Comparison of ENCODE assay signal across 26 cellular contexts in the genomic region with DNA sequence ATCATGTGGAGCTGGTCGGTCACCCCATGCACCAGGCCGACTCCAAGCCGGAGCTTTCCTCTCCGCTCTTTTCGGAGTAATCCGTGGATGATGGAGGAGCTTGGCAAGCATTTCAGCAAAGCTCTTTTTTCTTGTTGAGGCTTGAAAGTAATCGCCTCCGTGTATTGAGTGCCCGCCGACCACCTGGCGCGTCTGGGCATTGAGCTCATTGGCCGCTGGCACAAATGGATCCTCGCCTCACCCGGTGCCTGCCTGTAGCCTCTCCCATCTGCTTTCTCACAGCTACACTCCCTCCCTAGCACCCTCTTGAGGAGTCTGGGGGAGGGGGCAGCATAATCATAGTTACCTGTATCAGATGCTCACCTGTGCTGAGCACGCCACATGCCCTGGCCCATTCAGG.
DNase-seq lines count a peak whose midpoint lies in the region; ATAC-seq, FAIRE-seq and TF ChIP-seq lines count a peak whose summit lies in the region.
"Had no signal": no experiment of that assay in that cellular context is flagged by ENCODE, and none has a peak within 500 bp of the region (broad histone marks: within the 10 kb centered on the region; RNA-seq: fewer than 3 reads in every experiment).

No MANE protein-coding gene starts in this region.

- POLR2A ChIA-PET in H1 (lab: Charles Lee; ENCODE audit: partially characterized antibody), result interaction anchor here (0.6 to 1.5 kb wide), 5 partner anchors 9 to 38 kb away, joined by 3 to 6 read pairs (median 3); no protein-coding TSS in a partner anchor

- no peak overlapping the region for H3K4me2 ChIP-seq in H1 (ENCODE audit: insufficient read depth in 1 of 2, low read depth in 2 of 2, low read length in 2 of 2)

- H3K9me3 ChIP-seq in H1 (ENCODE audit: insufficient read depth in 2 of 2, low read depth in 1 of 2, low read length in 1 of 2), result no peaks in the 10 kb centered on the region
- H3K9me3 ChIP-seq: body of pancreas, colonic mucosa, heart right ventricle, mucosa of descending colon, sigmoid colon, SJSA1, testis had no signal

- H3K9ac ChIP-seq in H1 (replicated peaks in 1 of 4; ENCODE audit: extremely low read depth in 1 of 4, low read depth in 3 of 4, low read length in 3 of 4), result no peak overlapping the region

- 0 out of 2 replicates have a peak overlapping the region, but pooled peaks have one; percentile 35 for H2BK5ac ChIP-seq in H1 (ENCODE audit: low read depth, low read length)

- no peak overlapping the region for H2AK5ac ChIP-seq in H1 (ENCODE audit: low read depth, low read length)

- TF ChIP-seq EP300 in H1 (IDR thresholded peaks at IDR 0.05; ENCODE audit: borderline replicate concordance in 1 of 2, low read depth in 2 of 2, low read length in 2 of 2), result no peak

- no peak for FAIRE-seq in H1 (lab: Jason Lieb, UNC)
- FAIRE-seq: GM19239, H54, HTR-8/SVneo had no signal

- no peak overlapping the region for H3K23ac ChIP-seq in H1 (ENCODE audit: insufficient read length)

- no peaks in the 10 kb centered on the region for H3K23me2 ChIP-seq in H1 (ENCODE audit: low read depth, low read length)

- no peak overlapping the region for H3K4ac ChIP-seq in H1 (replicated peaks; ENCODE audit: insufficient read length, low read depth, low read length)

- H3K4me3 ChIP-seq in H1 (ENCODE audit: extremely low read depth in 1 of 4, insufficient read depth in 2 of 4, low read depth in 3 of 4, low read length in 4 of 4), result no peak overlapping the region
- H3K4me3 ChIP-seq: body of pancreas, colonic mucosa, heart right ventricle, mucosa of descending colon, sigmoid colon, SJSA1, testis had no signal

- ATAC-seq in HG02840 (IDR thresholded peaks at IDR 0.05; ENCODE audit: low FRiP score, unreplicated experiment) (no peak), GM19397 (IDR thresholded peaks at IDR 0.05; ENCODE audit: unreplicated experiment) (no peak)
- ATAC-seq: body of pancreas; heart right ventricle; mucosa of descending colon; stimulated activated memory B cell treated with anti-CD40 and anti-IgM and Interleukin-4, amounts not matched to agents 10 μg/mL and 1 μg/mL and 100 μg/mL, for 72 hours had no signal

- H3K27me3 ChIP-seq in H1 (replicated peaks in 1 of 4; ENCODE audit: control insufficient read depth in 3 of 4, extremely low read depth in 1 of 4, insufficient read depth in 3 of 4, low read length in 3 of 4), result no peaks in the 10 kb centered on the region
- H3K27me3 ChIP-seq: body of pancreas, colonic mucosa, heart right ventricle, sigmoid colon, SJSA1, testis had no signal

- WGBS in H1 (ENCODE audit: extremely low coverage in 1 of 2, insufficient coverage in 1 of 2, insufficient read length in 1 of 2, insufficient replicate concordance in 2 of 2, low coverage in 1 of 2, low lambda C conversion rate in 2 of 2, missing lambda C conversion rate in 1 of 2), 2 experiments, result 94% methylated on average over 16 of the region's 16 CpGs; no CpG with 5 or more reads in 1 of the 2 experiments

- peak; percentile 29 for DNase-seq in DMS 273 treated with DMSO at 0.1 percent for 48 hours (lab: John Stamatoyannopoulos, UW)
- DNase-seq in NCI-H128 (lab: John Stamatoyannopoulos, UW; ENCODE audit: unreplicated experiment), result peak; percentile 65
- peak; percentile 21 for DNase-seq in NCI-H510A treated with DMSO at 0.1 percent for 48 hours (lab: John Stamatoyannopoulos, UW)
- DNase-seq in H1 (ENCODE audit: low read depth in 1 of 2, low spot score in 2 of 2), result no peak
- no peak for DNase-seq in Kasumi-1 (lab: John Stamatoyannopoulos, UW)
- no peak for DNase-seq in NCI-H226
- DNase-seq: activated CD4-positive, alpha-beta T cell treated with anti-CD3 and anti-CD28 coated beads, Interleukin-2, amount 50 U/mL, for 48 hours; activated effector memory CD4-positive, alpha-beta T cell treated with Interleukin-2 at 50 U/mL for 16 hours; body of pancreas; colonic mucosa; DMS53; heart right ventricle; immature natural killer cell; mucosa of descending colon; NCI-H187 treated with DMSO at 0.1 percent for 48 hours; NCI-H774; sigmoid colon; testis; WERI-Rb-1 had no signal

- peaks cover 0 to 44% of the 10 kb centered on the region in 2 experiments; a peak in 3 of 4 replicates for H3K79me2 ChIP-seq in H1 (ENCODE audit: control insufficient read depth in 1 of 2, insufficient read depth in 2 of 2, low read length in 2 of 2)

- no peak overlapping the region for H2BK20ac ChIP-seq in H1 (ENCODE audit: low read length)

- peaks cover 9% of the 10 kb centered on the region; the same call in 1 of the 2 replicates for H3K79me1 ChIP-seq in H1 (ENCODE audit: low read depth, low read length)

- no peak overlapping the region for H3K27ac ChIP-seq in H1 (ENCODE audit: low read depth, low read length)
- H3K27ac ChIP-seq: body of pancreas, colonic mucosa, heart right ventricle, sigmoid colon, SJSA1, testis, WERI-Rb-1 had no signal

- CTCF ChIA-PET in H1 (lab: Charles Lee; ENCODE audit: partially characterized antibody), result interaction anchor here (0.7 to 1.4 kb wide), 12 partner anchors 10 to 228 kb away, joined by 3 to 5 read pairs (median 3); no protein-coding TSS in a partner anchor

- peak overlapping the region; percentile 72; the same call in 1 of the 2 replicates for H2BK15ac ChIP-seq in H1 (ENCODE audit: low read length)

- peak overlapping the region; percentile 27; the same call in 1 of the 2 replicates for H2BK12ac ChIP-seq in H1 (ENCODE audit: low read depth, low read length)

- TF ChIP-seq RAD21 in H1 (IDR thresholded peaks at IDR 0.05 in 1 of 2, conservative IDR thresholded peaks at IDR 0.05 in 1 of 2; ENCODE audit: low read depth in 2 of 2, low read length in 2 of 2), result no peak

- peaks cover 5 to 19% of the 10 kb centered on the region in 2 experiments for H4K20me1 ChIP-seq in H1 (replicated peaks in 1 of 2; ENCODE audit: control insufficient read depth in 1 of 2, insufficient read depth in 2 of 2, low read length in 2 of 2)

- no peak overlapping the region for H4K5ac ChIP-seq in H1 (ENCODE audit: insufficient read length, low read depth, low read length)

- H3K36me3 ChIP-seq in H1 (ENCODE audit: control insufficient read depth in 2 of 4, insufficient read depth in 4 of 4, low read length in 3 of 4), result no peaks in the 10 kb centered on the region
- H3K36me3 ChIP-seq: colonic mucosa, sigmoid colon, SJSA1, WERI-Rb-1 had no signal

- no peak overlapping the region for H3K56ac ChIP-seq in H1 (replicated peaks; ENCODE audit: insufficient read length, low read depth, low read length)

- no peak overlapping the region for H3K14ac ChIP-seq in H1 (ENCODE audit: insufficient read length)

- TF ChIP-seq CTCF in H1 (IDR thresholded peaks at IDR 0.05; ENCODE audit: control extremely low read depth in 1 of 3, insufficient read depth in 1 of 3, low read depth in 1 of 3, low read length in 3 of 3), result no peak

- H3K4me1 ChIP-seq in H1 (replicated peaks in 1 of 4; ENCODE audit: control insufficient read depth in 3 of 4, insufficient read depth in 4 of 4, low read length in 3 of 4), result peaks cover 0 to 2% (median 0%) of the 10 kb centered on the region in 4 experiments; a peak in 2 of 7 replicates
- H3K4me1 ChIP-seq: colonic mucosa, testis had no signal

- no peak overlapping the region for H4K91ac ChIP-seq in H1 (replicated peaks; ENCODE audit: insufficient read length, low read length)

- no peak overlapping the region for H2BK120ac ChIP-seq in H1 (replicated peaks; ENCODE audit: low read depth, low read length)

- no peak overlapping the region for H2AFZ ChIP-seq in H1 (ENCODE audit: low read length)

- TF ChIP-seq POLR2A in H1 (IDR thresholded peaks at IDR 0.05; ENCODE audit: control extremely low read depth in 1 of 2, low read depth in 2 of 2, low read length in 2 of 2), result no peak

- H3K18ac ChIP-seq in H1 (ENCODE audit: extremely low read depth, low read length), result no peak overlapping the region; the same call in 1 of the 2 replicates

- no peak overlapping the region for H4K8ac ChIP-seq in H1 (ENCODE audit: extremely low read depth, insufficient read depth, low read length)

TF ChIP-seq in H1, 55 proteins besides CTCF, POLR2A, EP300 and RAD21 (continues in another document):
- no peak for TF ChIP-seq RNF2 (IDR thresholded peaks at IDR 0.05; ENCODE audit: borderline replicate concordance, low read depth, low read length, missing control alignments, poor library complexity, severe bottlenecking)

Comparison
In these comparisons a context has a peak if more than half of its experiments do, and no peak if none do; other contexts are left out.
1. DNase-seq: peak in DMS 273 treated with DMSO at 0.1 percent for 48 hours (single experiment), NCI-H128 (single experiment) and NCI-H510A treated with DMSO at 0.1 percent for 48 hours (single experiment); none in H1 (0 of 2), Kasumi-1 (0 of 2) and NCI-H226 (single experiment).